Comparison of ENCODE assay signal across 1 cellular context in genomic region chr13:30355405-30355741, GRCh38.
TF ChIP-seq lines count a peak whose summit lies in the region.

No MANE protein-coding gene starts in this region.

TF ChIP-seq in SK-N-SH treated with all-trans-retinoic acid at 6 μM for 48 hours, 23 proteins besides CTCF, POLR2A, EP300 and RAD21 (continued from another document):
- TF ChIP-seq PATZ1 (CRISPR knock-in tag; IDR thresholded peaks at IDR 0.05; ENCODE audit: borderline replicate concordance): no peak
- no peak for TF ChIP-seq BACH2 (CRISPR knock-in tag; IDR thresholded peaks at IDR 0.05; ENCODE audit: borderline replicate concordance)
- no peak for TF ChIP-seq POU6F1 (CRISPR knock-in tag; IDR thresholded peaks at IDR 0.05; ENCODE audit: borderline replicate concordance, low read depth)
TF ChIP-seq in SK-N-SH treated with all-trans-retinoic acid at 6 μM for 48 hours: peak in this region for 0.
